ENCODE assay signal across 17 cellular contexts in genomic region chr6:25127433-25127832, GRCh38.
DNase-seq lines count a peak whose midpoint lies in the region; ATAC-seq and TF ChIP-seq lines count a peak whose summit lies in the region.
"Had no signal": no experiment of that assay in that cellular context is flagged by ENCODE, and none has a peak within 500 bp of the region (broad histone marks: within the 10 kb centered on the region; RNA-seq: fewer than 3 reads in every experiment).

No MANE protein-coding gene starts in this region.

- no peaks in the 10 kb centered on the region for H3K9me3 ChIP-seq in breast epithelium
- peaks cover under 1% of the 10 kb centered on the region; the same call in 1 of the 2 replicates for H3K9me3 ChIP-seq in PC-9 (ENCODE audit: insufficient read depth, low read depth)
- no peaks in the 10 kb centered on the region for H3K9me3 ChIP-seq in suprapubic skin

- ATAC-seq in central memory CD8-positive, alpha-beta T cell (replicated peaks; ENCODE audit: extremely low read depth, poor library complexity, severe bottlenecking): no peak
- no peak for ATAC-seq in GM18502 (IDR thresholded peaks at IDR 0.05; ENCODE audit: poor library complexity, unreplicated experiment)

- H3K9me2 ChIP-seq in PC-9 (ENCODE audit: insufficient read depth): no peaks in the 10 kb centered on the region

- POLR2A ChIA-PET in MCF 10A (lab: Yijun Ruan, JAX) (interaction anchor here (1.7 kb wide), 1 partner anchor 11 kb away, joined by 8 read pairs; no protein-coding TSS in a partner anchor), PC-9 (lab: Charles Lee; ENCODE audit: unreplicated experiment) (no interaction called here)

- no peaks in the 10 kb centered on the region for H3K27me3 Mint-ChIP-seq in MCF 10A (ENCODE audit: insufficient read depth, unreplicated experiment)
- no peaks in the 10 kb centered on the region for H3K27me3 Mint-ChIP-seq in central memory CD8-positive, alpha-beta T cell
- H3K27me3 Mint-ChIP-seq: IgD-negative memory B cell had no signal

- no peaks in the 10 kb centered on the region for H3K4me1 Mint-ChIP-seq in MCF 10A (ENCODE audit: insufficient read depth, unreplicated experiment)
- H3K4me1 Mint-ChIP-seq in central memory CD8-positive, alpha-beta T cell: peaks cover 37% of the 10 kb centered on the region

- no peak for TF ChIP-seq POLR2A in breast epithelium (IDR thresholded peaks at IDR 0.05)
- TF ChIP-seq POLR2A in suprapubic skin (IDR thresholded peaks at IDR 0.05): no peak

- BruUV-seq in MCF 10A (replicated peaks; lab: Mats Ljungman, UMichigan) (no TSS peak), PC-9 (replicated peaks; lab: Mats Ljungman, UMichigan) (no TSS peak)

- H3K79me2 ChIP-seq in PC-9 (ENCODE audit: low read depth): no peaks in the 10 kb centered on the region

- intact Hi-C loops in breast epithelium (cut with DNase I; ENCODE audit: low total_unique reads) (no loop called here), MCF 10A (cut with micrococcal nuclease) (no loop called here), PC-9 (cut with micrococcal nuclease; ENCODE audit: unreplicated experiment) (no loop called here)

- H3K9me3 Mint-ChIP-seq in MCF 10A (ENCODE audit: unreplicated experiment): peaks cover 7% of the 10 kb centered on the region
- H3K9me3 Mint-ChIP-seq in central memory CD8-positive, alpha-beta T cell: no peaks in the 10 kb centered on the region

- no peaks in the 10 kb centered on the region for H3K4me1 ChIP-seq in breast epithelium
- 0 out of 2 replicates have a peak, but pooled peaks cover 3% of the 10 kb centered on the region for H3K4me1 ChIP-seq in PC-9 (replicated peaks; ENCODE audit: insufficient read depth)
- H3K4me1 ChIP-seq in suprapubic skin: peaks cover 49% of the 10 kb centered on the region
- H3K4me1 ChIP-seq: Caco-2 had no signal

- no peaks in the 10 kb centered on the region for H4K20me1 ChIP-seq in PC-9 (ENCODE audit: insufficient read depth)

- no peak for DNase-seq in breast epithelium (ENCODE audit: low spot score in 2 of 2)
- no peak for DNase-seq in MCF 10A (ENCODE audit: unreplicated experiment)
- DNase-seq in PC-9: no peak
- no peak for DNase-seq in central memory CD8-positive, alpha-beta T cell (ENCODE audit: low spot score in 2 of 2)
- DNase-seq in suprapubic skin (ENCODE audit: low spot score in 2 of 2): no peak
- no peak for DNase-seq in NCI-H2029 (lab: John Stamatoyannopoulos, UW)
- no peak for DNase-seq in NCI-H226
- DNase-seq: Caco-2, H9, Kasumi-1, NCI-H1105 treated with DMSO at 0.1 percent for 48 hours, NCI-H187 treated with DMSO at 0.1 percent for 48 hours, NCI-H510A, NCI-H774 had no signal

- TF ChIP-seq CTCF in breast epithelium (IDR thresholded peaks at IDR 0.05): no peak
- no peak for TF ChIP-seq CTCF in MCF 10A (IDR thresholded peaks at IDR 0.05; ENCODE audit: unreplicated experiment)
- TF ChIP-seq CTCF in PC-9 (conservative IDR thresholded peaks at IDR 0.05): no peak
- no peak for TF ChIP-seq CTCF in suprapubic skin (IDR thresholded peaks at IDR 0.05)

- H3K36me3 ChIP-seq in breast epithelium (no peaks in the 10 kb centered on the region), PC-9 (ENCODE audit: low read depth) (no peaks in the 10 kb centered on the region), suprapubic skin (no peaks in the 10 kb centered on the region)

- H3K4me2 ChIP-seq in PC-9: no peak overlapping the region

- peaks cover 7% of the 10 kb centered on the region for H3K36me3 Mint-ChIP-seq in MCF 10A (ENCODE audit: insufficient read depth, unreplicated experiment)
- peaks cover 25% of the 10 kb centered on the region for H3K36me3 Mint-ChIP-seq in central memory CD8-positive, alpha-beta T cell (ENCODE audit: insufficient read depth)

- CTCF ChIA-PET in MCF 10A (lab: Yijun Ruan, JAX) (interaction anchor here (0.8 kb wide), 1 partner anchor 10 kb away, joined by 3 read pairs; no protein-coding TSS in a partner anchor), PC-9 (lab: Charles Lee) (no interaction called here)

- H3K4me3 ChIP-seq in breast epithelium (no peak overlapping the region), PC-9 (no peak overlapping the region), suprapubic skin (no peak overlapping the region)

- WGBS in suprapubic skin: 39% methylated on average over 2 of the region's 2 CpGs

- no peak for TF ChIP-seq EP300 in suprapubic skin (IDR thresholded peaks at IDR 0.05)

- no peak overlapping the region for H3K4me3 Mint-ChIP-seq in MCF 10A (ENCODE audit: unreplicated experiment)
- no peak overlapping the region for H3K4me3 Mint-ChIP-seq in central memory CD8-positive, alpha-beta T cell
- H3K4me3 Mint-ChIP-seq: H9, IgD-negative memory B cell had no signal

- H3K27ac ChIP-seq in breast epithelium: peak overlapping the region; percentile 4 to 23
- H3K27ac ChIP-seq in PC-9: no peak overlapping the region
- peak overlapping the region; percentile 4 for H3K27ac ChIP-seq in suprapubic skin
- H3K27ac ChIP-seq: RWPE1 had no signal

- no peaks in the 10 kb centered on the region for H3K27me3 ChIP-seq in breast epithelium
- H3K27me3 ChIP-seq in PC-9 (ENCODE audit: insufficient read depth, low read depth): no peaks in the 10 kb centered on the region
- H3K27me3 ChIP-seq in suprapubic skin: no peaks in the 10 kb centered on the region

- H2AFZ ChIP-seq in PC-9: peak overlapping the region; percentile 47; the same call in 1 of the 2 replicates

- no peak overlapping the region for H3K27ac Mint-ChIP-seq in MCF 10A (ENCODE audit: low read depth, unreplicated experiment)
- peak overlapping the region; percentile 12 for H3K27ac Mint-ChIP-seq in central memory CD8-positive, alpha-beta T cell (ENCODE audit: low read depth)
- H3K27ac Mint-ChIP-seq: H9 had no signal

- no peaks in the 10 kb centered on the region for H3F3A ChIP-seq in PC-9 (ENCODE audit: insufficient read depth, low read depth)
